26 cellular contexts compared by ENCODE assay signal in the genomic region with DNA sequence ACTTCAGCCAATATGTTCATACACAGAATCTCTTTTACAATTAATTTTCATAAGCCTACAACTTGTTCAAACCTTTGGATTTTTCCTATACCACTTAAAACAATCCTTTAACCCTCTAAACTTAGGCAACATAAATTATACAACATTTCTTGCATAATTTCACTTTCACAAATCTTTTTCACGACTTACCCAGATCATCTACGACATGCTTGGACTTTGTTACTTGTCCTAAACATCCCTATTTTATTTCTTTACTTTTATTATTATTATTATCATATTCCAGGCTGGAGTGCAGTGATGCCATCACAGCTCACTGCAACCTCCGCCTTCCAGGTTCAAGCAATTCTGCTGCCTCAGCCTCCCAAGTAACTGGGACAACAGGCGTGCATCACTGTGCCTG.
DNase-seq lines count a peak whose midpoint lies in the region; ATAC-seq lines count a peak whose summit lies in the region.
"Had no signal": no experiment of that assay in that cellular context is flagged by ENCODE, and none has a peak within 500 bp of the region (broad histone marks: within the 10 kb centered on the region; RNA-seq: fewer than 3 reads in every experiment).

No MANE protein-coding gene starts in this region.

- no peak overlapping the region for H2BK120ac ChIP-seq in neuronal stem cell (ENCODE audit: low read depth, low read length)

- no peak overlapping the region for H3K27ac ChIP-seq in neuronal stem cell (replicated peaks; ENCODE audit: low read length)
- H3K27ac ChIP-seq: body of pancreas, esophagus muscularis mucosa, gastroesophageal sphincter, lower lobe of right lung, ovary, upper lobe of right lung had no signal

- H3K4me1 ChIP-seq in neuronal stem cell (ENCODE audit: control insufficient read depth in 2 of 2, insufficient read depth in 1 of 2, low read depth in 1 of 2, low read length in 2 of 2): peaks cover 0 to 3% of the 10 kb centered on the region in 2 donors
- H3K4me1 ChIP-seq: body of pancreas, esophagus muscularis mucosa, gastroesophageal sphincter, lower lobe of right lung, upper lobe of right lung had no signal

- no peaks in the 10 kb centered on the region for H3K79me1 ChIP-seq in neuronal stem cell (ENCODE audit: low read depth, low read length)

- in situ Hi-C loops in KBM-7 (cut with MboI; ENCODE audit: low pct_unique_long_range_greater_than_20kb, low sequenced_read_pairs): no loop called here

- DNase-seq in DMS 273 treated with DMSO at 0.1 percent for 48 hours (lab: John Stamatoyannopoulos, UW) (peak; percentile 3), KBM-7 (peak; percentile 13), SK-N-DZ (ENCODE audit: low spot score) (peak; percentile 33), fibroblast of peridontal ligament (ENCODE audit: extremely low read depth) (peak; percentile 0), neuronal stem cell (ENCODE audit: low spot score) (no peak), SKM-1 (lab: John Stamatoyannopoulos, UW; ENCODE audit: unreplicated experiment) (no peak)
- DNase-seq: activated CD4-positive, alpha-beta memory T cell treated with anti-CD3 and anti-CD28 coated beads for 36 hours; activated CD4-positive, CD25-positive, alpha-beta regulatory T cell treated with anti-CD3 and anti-CD28 coated beads, Interleukin-2, amount 50 U/mL, for 72 hours; activated T-cell treated with anti-CD3 and anti-CD28 coated beads, Interleukin-2, amount 50 U/mL, for 72 hours; body of pancreas; C1 segment of cervical spinal cord; DMS79; lower lobe of right lung; NCI-H146; NCI-H510A; nephron progenitor cell; ovary; retina; Right ventricle myocardium superior; small intestine; stimulated activated naive CD4-positive, alpha-beta T cell; upper lobe of right lung had no signal

- H4K8ac ChIP-seq in neuronal stem cell (ENCODE audit: low read depth, low read length): no peak overlapping the region

- no peak overlapping the region for H3K23ac ChIP-seq in neuronal stem cell (ENCODE audit: low read depth, low read length, poor library complexity)

- no peak overlapping the region for H2AK5ac ChIP-seq in neuronal stem cell (ENCODE audit: low read depth, low read length)

- no peak overlapping the region for H3K4me3 ChIP-seq in neuronal stem cell (ENCODE audit: low read length in 2 of 2)
- H3K4me3 ChIP-seq: body of pancreas, esophagus muscularis mucosa, gastroesophageal sphincter, lower lobe of right lung, ovary, upper lobe of right lung had no signal

- H3K4me2 ChIP-seq in neuronal stem cell (ENCODE audit: insufficient read depth, low read length, poor library complexity, severe bottlenecking): no peak overlapping the region

- no peak overlapping the region for H3K9ac ChIP-seq in neuronal stem cell (ENCODE audit: low read depth, low read length, poor library complexity)

- H2BK15ac ChIP-seq in neuronal stem cell (ENCODE audit: low read length): no peak overlapping the region

- H2AFZ ChIP-seq in neuronal stem cell (ENCODE audit: low read length): no peak overlapping the region

- 100% methylated on average over 2 of the region's 4 CpGs; no CpG with 5 or more reads in 1 of the 2 donors for WGBS in neuronal stem cell (ENCODE audit: extremely low coverage in 2 of 2, insufficient read length in 2 of 2, insufficient replicate concordance in 1 of 2), 2 donors

- H3K14ac ChIP-seq in neuronal stem cell (ENCODE audit: low read length): no peak overlapping the region

- H4K91ac ChIP-seq in neuronal stem cell (ENCODE audit: low read depth, low read length, poor library complexity): no peak overlapping the region

- H3K4ac ChIP-seq in neuronal stem cell (ENCODE audit: low read length): no peak overlapping the region

- H3K9me3 ChIP-seq in neuronal stem cell (replicated peaks in 1 of 2; ENCODE audit: control insufficient read depth in 2 of 2, insufficient read depth in 1 of 2, low read depth in 1 of 2, low read length in 2 of 2): peaks cover 27 to 39% of the 10 kb centered on the region in 2 donors
- H3K9me3 ChIP-seq: ovary, upper lobe of right lung had no signal

- H3K18ac ChIP-seq in neuronal stem cell (ENCODE audit: low read length): no peak overlapping the region

- H3K36me3 ChIP-seq in neuronal stem cell (replicated peaks in 1 of 2; ENCODE audit: control insufficient read depth in 2 of 2, insufficient read depth in 2 of 2, low read length in 2 of 2): peaks cover 0 to 3% of the 10 kb centered on the region in 2 donors
- H3K36me3 ChIP-seq: esophagus muscularis mucosa, gastroesophageal sphincter, lower lobe of right lung, ovary, upper lobe of right lung had no signal

- H3K27me3 ChIP-seq in neuronal stem cell (ENCODE audit: control insufficient read depth in 3 of 3, insufficient read depth in 3 of 3, low read depth in 1 of 3, low read length in 3 of 3): peaks cover 0 to 5% (median 0%) of the 10 kb centered on the region in 3 experiments
- H3K27me3 ChIP-seq: body of pancreas, esophagus muscularis mucosa, ovary, upper lobe of right lung had no signal

- no peak overlapping the region for H2BK12ac ChIP-seq in neuronal stem cell (ENCODE audit: low read length)

- no peak for ATAC-seq in GM19397 (IDR thresholded peaks at IDR 0.05; ENCODE audit: unreplicated experiment)
- no peak for ATAC-seq in HG03521 (IDR thresholded peaks at IDR 0.05; ENCODE audit: unreplicated experiment)
- ATAC-seq: activated T-cell treated with anti-CD3 and anti-CD28 coated beads, Interleukin-2, amount 50 U/mL, for 72 hours; body of pancreas; gastroesophageal sphincter; lower lobe of right lung; upper lobe of right lung had no signal

- no peak overlapping the region for H2BK5ac ChIP-seq in neuronal stem cell (ENCODE audit: low read length)

Comparison
In these comparisons a context has a peak if more than half of its experiments do, and no peak if none do; other contexts are left out.
1. DNase-seq: peak in DMS 273 treated with DMSO at 0.1 percent for 48 hours (single experiment), KBM-7 (single experiment), SK-N-DZ (single experiment) and fibroblast of peridontal ligament (single experiment); none in neuronal stem cell (single experiment) and SKM-1 (single experiment).